Comparison of ENCODE assay signal across 19 cellular contexts in the genomic region with DNA sequence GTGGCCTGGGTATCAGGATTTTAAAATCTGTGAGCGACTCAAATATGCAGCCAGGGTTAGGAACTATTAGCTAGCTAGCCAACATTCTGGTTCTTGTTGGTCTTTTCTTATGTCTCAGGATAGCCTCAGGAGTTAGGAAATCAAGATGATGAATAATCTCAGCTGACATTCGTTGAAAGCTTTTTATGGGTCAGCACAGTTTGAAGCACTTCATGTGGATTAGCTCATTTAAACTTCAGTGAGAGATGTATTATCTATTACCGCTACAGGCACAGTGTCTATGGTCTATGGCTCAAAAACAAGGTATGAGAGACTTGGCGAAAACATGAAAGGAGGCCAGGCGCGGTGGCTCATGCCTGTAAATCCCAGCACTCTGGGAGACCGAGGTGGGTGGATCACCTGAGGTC.
DNase-seq lines count a peak whose midpoint lies in the region; FAIRE-seq and TF ChIP-seq lines count a peak whose summit lies in the region.
"Had no signal": no experiment of that assay in that cellular context is flagged by ENCODE, and none has a peak within 500 bp of the region (broad histone marks: within the 10 kb centered on the region; RNA-seq: fewer than 3 reads in every experiment).

No MANE protein-coding gene starts in this region.

- no peaks in the 10 kb centered on the region for H4K20me1 ChIP-seq in smooth muscle cell (ENCODE audit: low read depth)

- peaks cover 9% of the 10 kb centered on the region for H3K4me1 Mint-ChIP-seq in activated naive CD4-positive, alpha-beta T cell treated with anti-CD3 and anti-CD28 coated beads, Interleukin-2, amount 10 ng/mL, durations not matched to agents 7 days and 5 days

- no peaks in the 10 kb centered on the region for H3K9me3 Mint-ChIP-seq in activated naive CD4-positive, alpha-beta T cell treated with anti-CD3 and anti-CD28 coated beads, Interleukin-2, amount 10 ng/mL, durations not matched to agents 7 days and 5 days
- H3K9me3 Mint-ChIP-seq: activated CD4-positive, alpha-beta T cell treated with anti-CD3 and anti-CD28 coated beads, Interleukin-2, amount 10 ng/mL, durations not matched to agents 7 days and 5 days had no signal

- H3K4me3 Mint-ChIP-seq in activated naive CD4-positive, alpha-beta T cell treated with anti-CD3 and anti-CD28 coated beads, Interleukin-2, amount 10 ng/mL, durations not matched to agents 7 days and 5 days, result no peak overlapping the region
- H3K4me3 Mint-ChIP-seq: activated CD4-positive, alpha-beta T cell treated with anti-CD3 and anti-CD28 coated beads, Interleukin-2, amount 10 ng/mL, durations not matched to agents 7 days and 5 days; activated naive CD8-positive, alpha-beta T cell; CD14-positive monocyte; nephron progenitor cell had no signal

- WGBS in smooth muscle cell (ENCODE audit: low lambda C conversion rate), result under 1% methylated on average over 7 of the region's 7 CpGs
- 87 to 94% (median 89%) methylated on average over 7 of the region's 7 CpGs for WGBS in small intestine, 3 donors

- peak overlapping the region; percentile 38 for H3K4me2 ChIP-seq in smooth muscle cell

- no peak overlapping the region for H3K27ac Mint-ChIP-seq in activated naive CD4-positive, alpha-beta T cell treated with anti-CD3 and anti-CD28 coated beads, Interleukin-2, amount 10 ng/mL, durations not matched to agents 7 days and 5 days
- H3K27ac Mint-ChIP-seq: activated CD4-positive, alpha-beta T cell treated with anti-CD3 and anti-CD28 coated beads, Interleukin-2, amount 10 ng/mL, durations not matched to agents 7 days and 5 days; activated naive CD8-positive, alpha-beta T cell; CD14-positive monocyte; nephron progenitor cell had no signal

- no peaks in the 10 kb centered on the region for H3K9me3 ChIP-seq in adipocyte (ENCODE audit: control insufficient read depth, low read length)
- no peaks in the 10 kb centered on the region for H3K9me3 ChIP-seq in smooth muscle cell (replicated peaks; ENCODE audit: low read depth)
- no peaks in the 10 kb centered on the region for H3K9me3 ChIP-seq in small intestine (ENCODE audit: control insufficient read depth, low read depth)
- H3K9me3 ChIP-seq: heart left ventricle had no signal

- no peaks in the 10 kb centered on the region for H3K36me3 Mint-ChIP-seq in activated naive CD4-positive, alpha-beta T cell treated with anti-CD3 and anti-CD28 coated beads, Interleukin-2, amount 10 ng/mL, durations not matched to agents 7 days and 5 days
- H3K36me3 Mint-ChIP-seq: activated naive CD8-positive, alpha-beta T cell; CD14-positive monocyte had no signal

- H3K9ac ChIP-seq in adipocyte (ENCODE audit: low read length) (no peak overlapping the region), smooth muscle cell (ENCODE audit: low read depth) (peak overlapping the region; percentile 11)

- H3K27me3 Mint-ChIP-seq in activated naive CD4-positive, alpha-beta T cell treated with anti-CD3 and anti-CD28 coated beads, Interleukin-2, amount 10 ng/mL, durations not matched to agents 7 days and 5 days, result peaks cover 9% of the 10 kb centered on the region

- H3K27ac ChIP-seq in smooth muscle cell (ENCODE audit: low read depth) (peak overlapping the region; percentile 92), small intestine (ENCODE audit: low read depth in 1 of 2, low read length in 1 of 2) (no peak overlapping the region)
- H3K27ac ChIP-seq: heart left ventricle had no signal

- no peak for FAIRE-seq in small intestine (lab: Jason Lieb, UNC)
- FAIRE-seq: islet of Langerhans had no signal

- CTCF ChIA-PET in activated naive CD4-positive, alpha-beta T cell treated with anti-CD3 and anti-CD28 coated beads, Interleukin-2, amount 10 ng/mL, durations not matched to agents 7 days and 5 days (lab: Charles Lee), result interaction anchor here (1.0 kb wide), 2 partner anchors 203 to 416 kb away, joined by 3 read pairs; no protein-coding TSS in a partner anchor

- H3K4me3 ChIP-seq in adipocyte (ENCODE audit: low read length), result no peak overlapping the region
- no peak overlapping the region for H3K4me3 ChIP-seq in fibroblast of pulmonary artery (replicated peaks; ENCODE audit: low read depth, low read length)
- H3K4me3 ChIP-seq in smooth muscle cell, result no peak overlapping the region
- H3K4me3 ChIP-seq in small intestine (ENCODE audit: low read depth in 1 of 2, low read length in 2 of 2), result no peak overlapping the region
- H3K4me3 ChIP-seq: heart left ventricle had no signal

- no peaks in the 10 kb centered on the region for H3K79me2 ChIP-seq in smooth muscle cell (ENCODE audit: low read depth)

- TF ChIP-seq CTCF in fibroblast of pulmonary artery (IDR thresholded peaks at IDR 0.05; ENCODE audit: low read length, missing control alignments) (no peak), smooth muscle cell (IDR thresholded peaks at IDR 0.05; ENCODE audit: borderline replicate concordance, insufficient read depth, poor library complexity, severe bottlenecking) (no peak)

- H3K4me1 ChIP-seq in adipocyte (ENCODE audit: control insufficient read depth, insufficient read depth, low read length), result peaks cover 38% of the 10 kb centered on the region
- H3K4me1 ChIP-seq in smooth muscle cell (ENCODE audit: low read depth), result peaks cover 11% of the 10 kb centered on the region
- no peaks in the 10 kb centered on the region for H3K4me1 ChIP-seq in small intestine (ENCODE audit: control insufficient read depth in 2 of 2, insufficient read depth in 1 of 2, low read depth in 1 of 2, low read length in 1 of 2)

- H2AFZ ChIP-seq in smooth muscle cell (ENCODE audit: low read depth), result no peak overlapping the region

- H3K27me3 ChIP-seq in adipocyte (replicated peaks; ENCODE audit: control insufficient read depth, insufficient read depth, low read length) (no peaks in the 10 kb centered on the region), smooth muscle cell (ENCODE audit: low read depth) (no peaks in the 10 kb centered on the region), small intestine (ENCODE audit: control insufficient read depth in 2 of 2, insufficient read depth in 2 of 2, low read length in 2 of 2) (no peaks in the 10 kb centered on the region)
- H3K27me3 ChIP-seq: heart left ventricle had no signal

- peak; percentile 91 for DNase-seq in GM04503 (ENCODE audit: low read depth)
- DNase-seq in adipocyte (ENCODE audit: low read depth), result peak; percentile 74
- DNase-seq in fibroblast of pulmonary artery (ENCODE audit: low read depth), result peak; percentile 13
- DNase-seq in smooth muscle cell (lab: John Stamatoyannopoulos, UW; ENCODE audit: unreplicated experiment), result no peak
- no peak for DNase-seq in superior temporal gyrus (ENCODE audit: extremely low spot score)
- DNase-seq in activated naive CD4-positive, alpha-beta T cell treated with anti-CD3 and anti-CD28 coated beads, Interleukin-2, amount 10 ng/mL, durations not matched to agents 7 days and 5 days, result no peak
- no peak for DNase-seq in activated CD8-positive, alpha-beta memory T cell treated with anti-CD3 and anti-CD28 coated beads, Interleukin-2, amount 50 U/mL, for 48 hours
- DNase-seq in small intestine, result no peak
- DNase-seq: activated CD4-positive, alpha-beta T cell treated with anti-CD3 and anti-CD28 coated beads, Interleukin-2, amount 10 ng/mL, durations not matched to agents 7 days and 5 days; DMS153; heart left ventricle; mesendoderm; NCI-H1092; nephron progenitor cell; stimulated activated CD4-positive, alpha-beta T cell treated with anti-CD3 and anti-CD28 coated beads, Interleukin-1b, Interleukin-23, amount 100 ng/mL, for 48 hours; substantia nigra had no signal

- H3K36me3 ChIP-seq in adipocyte (ENCODE audit: control insufficient read depth, insufficient read depth, low read length, severe bottlenecking) (no peaks in the 10 kb centered on the region), smooth muscle cell (ENCODE audit: low read depth) (no peaks in the 10 kb centered on the region), small intestine (ENCODE audit: control insufficient read depth in 2 of 2, insufficient read depth in 2 of 2, low read length in 2 of 2) (no peaks in the 10 kb centered on the region)
- H3K36me3 ChIP-seq: heart left ventricle had no signal

- H3F3A ChIP-seq in smooth muscle cell (ENCODE audit: low read depth), result peaks cover 32% of the 10 kb centered on the region

Comparison
In these comparisons a context has a peak if more than half of its experiments do, and no peak if none do; other contexts are left out.
1. DNase-seq: peak in GM04503 (single experiment), adipocyte (single experiment) and fibroblast of pulmonary artery (single experiment); none in smooth muscle cell (single experiment), superior temporal gyrus (single experiment), activated naive CD4-positive, alpha-beta T cell treated with anti-CD3 and anti-CD28 coated beads, Interleukin-2, amount 10 ng/mL, durations not matched to agents 7 days and 5 days (single experiment), activated CD8-positive, alpha-beta memory T cell treated with anti-CD3 and anti-CD28 coated beads, Interleukin-2, amount 50 U/mL, for 48 hours (single experiment) and small intestine (single experiment).